In genomic region chr15:78050441-78050809, GRCh38 we compare ENCODE assay signal across 9 cellular contexts. TPM values are rescaled to one million over a fixed set of nuclear protein-coding genes. Genes with fewer than 3 reads are reported as not detected.
A peak's percentile ranks its signal among the peaks of the same experiment; 100 is the strongest.
DNase-seq lines count a peak whose midpoint lies in the region; ATAC-seq and TF ChIP-seq lines count a peak whose summit lies in the region.
"Had no signal": no experiment of that assay in that cellular context is flagged by ENCODE, and none has a peak within 500 bp of the region (broad histone marks: within the 10 kb centered on the region; RNA-seq: fewer than 3 reads in every experiment).

No MANE protein-coding gene starts in this region.

- no peaks in the 10 kb centered on the region for H3K9me3 ChIP-seq in osteoblast (ENCODE audit: low read depth, low read length)

- peaks cover 96% of the 10 kb centered on the region for H3K4me1 Mint-ChIP-seq in activated CD4-positive, alpha-beta memory T cell treated with anti-CD3 and anti-CD28 coated beads, Interleukin-2, amount 10 ng/mL, durations not matched to agents 7 days and 5 days

- CTCF ChIA-PET in activated CD4-positive, alpha-beta memory T cell treated with anti-CD3 and anti-CD28 coated beads, Interleukin-2, amount 10 ng/mL, durations not matched to agents 7 days and 5 days (lab: Charles Lee), result interaction anchor here (0.9 to 13.7 kb wide), 9 partner anchors 9 to 140 kb away, joined by 3 to 125 read pairs (median 11); no protein-coding TSS in a partner anchor

- peaks cover 55% of the 10 kb centered on the region for H3K36me3 Mint-ChIP-seq in activated CD4-positive, alpha-beta memory T cell treated with anti-CD3 and anti-CD28 coated beads, Interleukin-2, amount 10 ng/mL, durations not matched to agents 7 days and 5 days (ENCODE audit: low read depth)

- peak overlapping the region; percentile 54 for H3K4me3 Mint-ChIP-seq in activated CD4-positive, alpha-beta memory T cell treated with anti-CD3 and anti-CD28 coated beads, Interleukin-2, amount 10 ng/mL, durations not matched to agents 7 days and 5 days

- H3K9me3 Mint-ChIP-seq in activated CD4-positive, alpha-beta memory T cell treated with anti-CD3 and anti-CD28 coated beads, Interleukin-2, amount 10 ng/mL, durations not matched to agents 7 days and 5 days, result no peaks in the 10 kb centered on the region

- H3K4me3 ChIP-seq in osteoblast (ENCODE audit: insufficient read depth, low read length), result no peak overlapping the region

- peak; percentile 23 for ATAC-seq in GM19043 (IDR thresholded peaks at IDR 0.05; ENCODE audit: low read depth, unreplicated experiment)
- ATAC-seq in HG02938 (IDR thresholded peaks at IDR 0.05; ENCODE audit: unreplicated experiment), result peak; percentile 10
- ATAC-seq in HG02610 (IDR thresholded peaks at IDR 0.05; ENCODE audit: unreplicated experiment), result no peak
- ATAC-seq in HG02884 (IDR thresholded peaks at IDR 0.05; ENCODE audit: unreplicated experiment), result no peak

- H3K4me1 ChIP-seq in osteoblast (ENCODE audit: insufficient read depth, low read length), result peaks cover 50% of the 10 kb centered on the region

- TF ChIP-seq CTCF in osteoblast (IDR thresholded peaks at IDR 0.05; ENCODE audit: extremely low read depth, low read depth, low read length), result no peak

- H3K27ac ChIP-seq in osteoblast (ENCODE audit: low read depth, low read length), result peak overlapping the region; percentile 70

- H3K27ac Mint-ChIP-seq in activated CD4-positive, alpha-beta memory T cell treated with anti-CD3 and anti-CD28 coated beads, Interleukin-2, amount 10 ng/mL, durations not matched to agents 7 days and 5 days, result peak overlapping the region; percentile 91

- no peak overlapping the region for H2AFZ ChIP-seq in osteoblast (ENCODE audit: low read length)

- peak overlapping the region; percentile 49 for H3K4me2 ChIP-seq in osteoblast (ENCODE audit: insufficient read depth, low read length)

- H3K36me3 ChIP-seq in osteoblast (ENCODE audit: insufficient read depth, low read length), result peaks cover 16% of the 10 kb centered on the region

- no peaks in the 10 kb centered on the region for H3K27me3 ChIP-seq in osteoblast (ENCODE audit: insufficient read depth, low read length)

- POLR2A ChIA-PET in activated CD4-positive, alpha-beta memory T cell treated with anti-CD3 and anti-CD28 coated beads, Interleukin-2, amount 10 ng/mL, durations not matched to agents 7 days and 5 days (lab: Charles Lee), result interaction anchor here (0.9 to 13.2 kb wide), 12 partner anchors 11 to 387 kb away, joined by 3 to 202 read pairs (median 7); partner anchors contain the start of genes DNAJA4, IREB2 and TBC1D2B

- peaks cover 7% of the 10 kb centered on the region for H4K20me1 ChIP-seq in osteoblast (ENCODE audit: insufficient read depth, low read length)

- no peak for DNase-seq in activated CD4-positive, alpha-beta memory T cell treated with anti-CD3 and anti-CD28 coated beads, Interleukin-2, amount 10 ng/mL, durations not matched to agents 7 days and 5 days
- DNase-seq in osteoblast (ENCODE audit: insufficient read length, low spot score, missing footprints) (no peak), A172 (ENCODE audit: low spot score) (no peak), glomerular visceral epithelial cell (ENCODE audit: extremely low spot score) (no peak)
- DNase-seq: NCI-H146 had no signal

- H3K79me2 ChIP-seq in osteoblast (ENCODE audit: insufficient read depth, low read length), result peaks cover 59% of the 10 kb centered on the region

- H3K27me3 Mint-ChIP-seq in activated CD4-positive, alpha-beta memory T cell treated with anti-CD3 and anti-CD28 coated beads, Interleukin-2, amount 10 ng/mL, durations not matched to agents 7 days and 5 days, result no peaks in the 10 kb centered on the region

RNA-seq across cellular contexts. Expression of gene TBC1D2B, which starts 27.1 kb away (rescaled TPM):
- total RNA-seq in activated CD4-positive, alpha-beta memory T cell treated with anti-CD3 and anti-CD28 coated beads, Interleukin-2, amount 10 ng/mL, durations not matched to agents 7 days and 5 days, result 100 to 1,000 TPM in 1 of 2 experiments, 10 to 100 TPM in 1; 97.1 to 101 TPM
- 57.8 and 58.3 TPM in 2 replicates for total RNA-seq in osteoblast
- 14.5 and 14.9 TPM in 2 replicates for total RNA-seq in A172 (2014; rRNA removed; shearing (Covaris generic))

RNA-seq across cellular contexts. Expression of gene SH2D7, which starts 41.9 kb away (rescaled TPM):
- not detected for total RNA-seq in activated CD4-positive, alpha-beta memory T cell treated with anti-CD3 and anti-CD28 coated beads, Interleukin-2, amount 10 ng/mL, durations not matched to agents 7 days and 5 days
- not detected in 2 replicates for total RNA-seq in osteoblast
- total RNA-seq in A172 (2014; rRNA removed; shearing (Covaris generic)), result not detected in 2 replicates

Comparison
In these comparisons a context has a peak if more than half of its experiments do, and no peak if none do; other contexts are left out.
1. ATAC-seq: peak in GM19043 (single experiment) and HG02938 (single experiment); none in HG02610 (single experiment) and HG02884 (single experiment).